22 cellular contexts compared by ENCODE assay signal in genomic region chrX:57232658-57233360, GRCh38. TPM values are rescaled to one million over a fixed set of nuclear protein-coding genes. Genes with fewer than 3 reads are reported as not detected.
DNase-seq lines count a peak whose midpoint lies in the region; ATAC-seq, FAIRE-seq and TF ChIP-seq lines count a peak whose summit lies in the region.
"Had no signal": no experiment of that assay in that cellular context is flagged by ENCODE, and none has a peak within 500 bp of the region (broad histone marks: within the 10 kb centered on the region; RNA-seq: fewer than 3 reads in every experiment).

No MANE protein-coding gene starts in this region.

- H3K36me3 ChIP-seq in transverse colon, result no peaks in the 10 kb centered on the region
- H3K36me3 ChIP-seq: brain microvascular endothelial cell, lower lobe of right lung, upper lobe of left lung, WERI-Rb-1 had no signal

- no peak overlapping the region for H3K27ac ChIP-seq in transverse colon
- H3K27ac ChIP-seq: 22Rv1, brain microvascular endothelial cell, C4-2B, lower lobe of right lung, upper lobe of left lung, WERI-Rb-1 had no signal

- H3K9me3 ChIP-seq in transverse colon, result no peaks in the 10 kb centered on the region
- H3K9me3 ChIP-seq: lower lobe of right lung, upper lobe of left lung had no signal

- no peak overlapping the region for H3K4me3 ChIP-seq in transverse colon
- H3K4me3 ChIP-seq: lower lobe of right lung, upper lobe of left lung had no signal

- intact Hi-C loops in transverse colon (cut with DNase I; ENCODE audit: low total_unique reads), result no loop called here
- intact Hi-C loops in posterior cingulate gyrus (cut with DNase I), result no loop called here

- no peak for DNase-seq in activated CD4-positive, CD25-positive, alpha-beta regulatory T cell (lab: John Stamatoyannopoulos, UW)
- DNase-seq in GM19239 (ENCODE audit: insufficient read length, low spot score), result no peak
- no peak for DNase-seq in transverse colon
- no peak for DNase-seq in NCI-H2107 (lab: John Stamatoyannopoulos, UW)
- DNase-seq in posterior cingulate gyrus, result no peak
- DNase-seq: activated naive CD4-positive, alpha-beta T cell treated with anti-CD3 and anti-CD28 coated beads for 36 hours; brain microvascular endothelial cell; dermis blood vessel endothelial cell; H7; lower lobe of right lung; MM.1S; naive thymus-derived CD4-positive, alpha-beta T cell; NCI-H1930; small intestine; upper lobe of left lung; WERI-Rb-1 had no signal

- ATAC-seq in activated CD4-positive, CD25-positive, alpha-beta regulatory T cell treated with anti-CD3 and anti-CD28 coated beads, Interleukin-2, amount 50 U/mL, for 24 hours, result peak; percentile 17 to 64
- peak; percentile 64 for ATAC-seq in HG02798 (IDR thresholded peaks at IDR 0.05; ENCODE audit: poor library complexity, unreplicated experiment)
- peak; percentile 83 for ATAC-seq in HG03565 (IDR thresholded peaks at IDR 0.05; ENCODE audit: unreplicated experiment)
- ATAC-seq: lower lobe of right lung; naive thymus-derived CD4-positive, alpha-beta T cell had no signal

- whole genome bisulfite sequencing in transverse colon (ENCODE audit: low coverage in 1 of 2), 2 donors, result 46% methylated on average over 3 of the region's 3 CpGs; no CpG with 5 or more reads in 1 of the 2 donors

- in situ Hi-C loops in transverse colon (cut with MboI; ENCODE audit: low pct_ligation_motif_present in 1 of 4, low pct_unique_long_range_greater_than_20kb in 1 of 4, low sequenced_read_pairs in 3 of 4), result no loop called here

- TF ChIP-seq POLR2A in transverse colon (IDR thresholded peaks at IDR 0.05), result no peak

- no peak for TF ChIP-seq EP300 in transverse colon (IDR thresholded peaks at IDR 0.05; ENCODE audit: low read depth)

- no peaks in the 10 kb centered on the region for H3K27me3 ChIP-seq in transverse colon
- H3K27me3 ChIP-seq: brain microvascular endothelial cell, upper lobe of left lung had no signal

- H3K4me1 ChIP-seq in transverse colon, result no peaks in the 10 kb centered on the region
- H3K4me1 ChIP-seq: lower lobe of right lung, upper lobe of left lung had no signal

- no peak for TF ChIP-seq CTCF in transverse colon (IDR thresholded peaks at IDR 0.05)

- peak; percentile 44 for FAIRE-seq in GM19239 (lab: Jason Lieb, UNC)
- FAIRE-seq: small intestine had no signal

RNA-seq across cellular contexts. Expression of gene FAAH2, which starts 53.7 kb away (rescaled TPM):
- total RNA-seq in transverse colon, result 10 to 100 TPM in 3 of 4 donors, not detected in 1; 12.0 to 16.2 (median 14.5) TPM
- total RNA-seq: glomerular endothelial cell had no signal
